ENCODE assay signal across 15 cellular contexts in the genomic region with DNA sequence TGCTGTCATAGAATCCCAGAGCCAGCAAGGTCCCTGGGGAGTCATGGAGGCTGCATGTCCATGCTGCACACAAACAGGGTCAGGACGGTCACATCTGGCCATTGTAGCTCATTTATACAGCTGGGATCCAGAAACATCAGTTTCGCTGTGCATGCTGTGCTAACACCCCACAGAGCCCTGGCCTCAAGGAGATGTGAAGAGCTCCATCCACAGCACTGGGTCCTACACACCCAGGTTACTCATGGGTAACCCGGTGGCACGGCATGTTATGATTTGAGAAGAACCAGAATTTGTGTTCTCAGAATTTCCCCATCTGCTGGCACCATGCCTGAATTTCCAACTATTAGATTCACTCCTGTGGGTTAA.
A peak's percentile ranks its signal among the peaks of the same experiment; 100 is the strongest.
DNase-seq lines count a peak whose midpoint lies in the region; ATAC-seq and TF ChIP-seq lines count a peak whose summit lies in the region.
"Had no signal": no experiment of that assay in that cellular context is flagged by ENCODE, and none has a peak within 500 bp of the region (broad histone marks: within the 10 kb centered on the region; RNA-seq: fewer than 3 reads in every experiment).

No MANE protein-coding gene starts in this region.

- no peaks in the 10 kb centered on the region for H3K4me1 ChIP-seq in neural progenitor cell
- H3K4me1 ChIP-seq: parathyroid adenoma had no signal

- H3K27me3 ChIP-seq in neural progenitor cell: no peaks in the 10 kb centered on the region

- no peaks in the 10 kb centered on the region for H3K79me2 ChIP-seq in neural progenitor cell (ENCODE audit: low read depth)
- H3K79me2 ChIP-seq: parathyroid adenoma had no signal

- H3K36me3 Mint-ChIP-seq in naive B cell (no peaks in the 10 kb centered on the region), neural progenitor cell (no peaks in the 10 kb centered on the region)

- H3K27me3 Mint-ChIP-seq in naive B cell: no peaks in the 10 kb centered on the region
- peaks cover 2% of the 10 kb centered on the region for H3K27me3 Mint-ChIP-seq in neural progenitor cell (ENCODE audit: insufficient read depth, low read depth)
- H3K27me3 Mint-ChIP-seq: activated CD4-positive, alpha-beta T cell treated with anti-CD3 and anti-CD28 coated beads, Interleukin-2, amount 10 ng/mL, durations not matched to agents 24 days and 14 days had no signal

- no peaks in the 10 kb centered on the region for H4K20me1 ChIP-seq in neural progenitor cell (ENCODE audit: low read depth)

- peaks cover 10 to 28% (median 22%) of the 10 kb centered on the region in 3 donors for H3K4me1 Mint-ChIP-seq in naive B cell
- no peaks in the 10 kb centered on the region for H3K4me1 Mint-ChIP-seq in neural progenitor cell
- H3K4me1 Mint-ChIP-seq: activated CD4-positive, alpha-beta T cell treated with anti-CD3 and anti-CD28 coated beads, Interleukin-2, amount 10 ng/mL, durations not matched to agents 24 days and 14 days had no signal

- no peak overlapping the region for H2AFZ ChIP-seq in neural progenitor cell (replicated peaks)
- H2AFZ ChIP-seq: parathyroid adenoma had no signal

- ATAC-seq in HG02610 (IDR thresholded peaks at IDR 0.05; ENCODE audit: unreplicated experiment) (peak; percentile 74), naive B cell (ENCODE audit: low read depth in 2 of 2) (peak; percentile 40 to 43), HG03280 (IDR thresholded peaks at IDR 0.05; ENCODE audit: unreplicated experiment) (no peak), GM21526 (IDR thresholded peaks at IDR 0.05; ENCODE audit: low FRiP score, unreplicated experiment) (no peak)

- no peaks in the 10 kb centered on the region for H3K9me3 ChIP-seq in neural progenitor cell (ENCODE audit: low read depth)

- H3F3A ChIP-seq in neural progenitor cell (ENCODE audit: low read depth): no peaks in the 10 kb centered on the region

- H3K9me3 Mint-ChIP-seq in naive B cell: peaks cover 0 to 7% (median 0%) of the 10 kb centered on the region in 7 donors
- H3K9me3 Mint-ChIP-seq in neural progenitor cell: no peaks in the 10 kb centered on the region
- H3K9me3 Mint-ChIP-seq: activated CD4-positive, alpha-beta T cell treated with anti-CD3 and anti-CD28 coated beads, Interleukin-2, amount 10 ng/mL, durations not matched to agents 24 days and 14 days had no signal

- no peak for TF ChIP-seq CTCF in epithelial cell of esophagus (IDR thresholded peaks at IDR 0.05; ENCODE audit: insufficient read depth, low read depth, low read length, missing control alignments)
- no peak for TF ChIP-seq CTCF in neural progenitor cell (IDR thresholded peaks at IDR 0.05)

- no peak overlapping the region for H3K27ac ChIP-seq in neural progenitor cell
- H3K27ac ChIP-seq: C4-2B, parathyroid adenoma had no signal

- peak; percentile 88 for DNase-seq in DMS79 (lab: John Stamatoyannopoulos, UW)
- DNase-seq in epithelial cell of esophagus (ENCODE audit: low read depth): peak; percentile 32
- no peak for DNase-seq in naive B cell
- no peak for DNase-seq in NCI-H226
- DNase-seq in neural progenitor cell (ENCODE audit: low spot score): no peak
- DNase-seq: activated CD4-positive, alpha-beta T cell treated with anti-CD3 and anti-CD28 coated beads, Interleukin-2, amount 10 ng/mL, durations not matched to agents 24 days and 14 days; amniotic stem cell; hippocampal formation; NCI-H1694; SHP77 had no signal

- no peaks in the 10 kb centered on the region for H3K36me3 ChIP-seq in neural progenitor cell

- no peak overlapping the region for H3K9ac ChIP-seq in neural progenitor cell
- H3K9ac ChIP-seq: parathyroid adenoma had no signal

- H3K4me3 Mint-ChIP-seq in naive B cell (no peak overlapping the region), neural progenitor cell (no peak overlapping the region)
- H3K4me3 Mint-ChIP-seq: activated CD4-positive, alpha-beta T cell treated with anti-CD3 and anti-CD28 coated beads, Interleukin-2, amount 10 ng/mL, durations not matched to agents 24 days and 14 days had no signal

- H3K4me3 ChIP-seq in epithelial cell of esophagus (ENCODE audit: low read length): no peak overlapping the region
- no peak overlapping the region for H3K4me3 ChIP-seq in neural progenitor cell

- no peak overlapping the region for H3K4me2 ChIP-seq in neural progenitor cell

- H3K27ac Mint-ChIP-seq in naive B cell (no peak overlapping the region), neural progenitor cell (no peak overlapping the region)
- H3K27ac Mint-ChIP-seq: activated CD4-positive, alpha-beta T cell treated with anti-CD3 and anti-CD28 coated beads, Interleukin-2, amount 10 ng/mL, durations not matched to agents 24 days and 14 days had no signal

Comparison
In these comparisons a context has a peak if more than half of its experiments do, and no peak if none do; other contexts are left out.
1. DNase-seq: peak in DMS79 (single experiment) and epithelial cell of esophagus (single experiment); none in naive B cell (single experiment), NCI-H226 (single experiment) and neural progenitor cell (single experiment).
2. ATAC-seq: peak in HG02610 (single experiment) and naive B cell (2 of 2); none in HG03280 (single experiment) and GM21526 (single experiment).